Comparison of ENCODE assay signal across 13 cellular contexts in the genomic region with DNA sequence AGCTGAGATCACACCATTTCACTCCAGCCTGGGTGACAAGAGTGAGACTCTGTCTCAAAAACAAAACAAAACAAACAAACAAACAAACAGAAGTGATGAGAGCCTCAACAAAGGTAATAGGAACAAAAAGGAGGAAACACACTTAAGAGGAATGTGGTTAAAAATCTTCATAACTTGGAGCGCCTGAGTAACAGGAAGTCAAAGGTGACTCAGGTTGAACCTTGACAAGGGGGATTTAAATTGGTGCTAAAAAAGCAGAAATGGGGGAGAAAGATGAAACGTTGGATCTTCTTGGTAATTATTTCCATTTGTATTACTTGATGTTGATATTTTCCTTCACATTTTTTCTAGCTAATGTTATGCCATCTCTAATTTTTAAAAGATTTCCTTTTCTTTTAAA.
"Had no signal": no experiment of that assay in that cellular context is flagged by ENCODE, and none has a peak within 500 bp of the region (broad histone marks: within the 10 kb centered on the region; RNA-seq: fewer than 3 reads in every experiment).

No MANE protein-coding gene starts in this region.

- H3K4me3 ChIP-seq: esophagus muscularis mucosa, ovary had no signal

- ATAC-seq: activated CD4-positive, CD25-positive, alpha-beta regulatory T cell treated with anti-CD3 and anti-CD28 coated beads, Interleukin-2, amount 50 U/mL, for 24 hours; stimulated activated naive CD8-positive, alpha-beta T cell treated with anti-CD3 and anti-CD28 coated beads, Interleukin-15, amount 100 ng/mL, for 72 hours had no signal

- H3K9me3 ChIP-seq: esophagus muscularis mucosa, ovary had no signal

- H3K27me3 ChIP-seq: brain microvascular endothelial cell, dorsolateral prefrontal cortex, esophagus muscularis mucosa, ovary had no signal

- DNase-seq: activated CD4-positive, alpha-beta T cell treated with anti-CD3 and anti-CD28 coated beads, Interleukin-2, amount 50 U/mL, for 1 hour; activated CD8-positive, alpha-beta memory T cell treated with anti-CD3 and anti-CD28 coated beads for 24 hours; activated naive CD4-positive, alpha-beta T cell; activated naive CD8-positive, alpha-beta T cell treated with anti-CD3 and anti-CD28 coated beads, Interleukin-2, amount 10 ng/mL, durations not matched to agents 7 days and 5 days; brain microvascular endothelial cell; dorsolateral prefrontal cortex; endodermal cell; hypothalamus; ovary; stimulated activated naive CD8-positive, alpha-beta T cell treated with anti-CD3 and anti-CD28 coated beads, Interleukin-15, amount 100 ng/mL, for 72 hours; T-helper 9 cell had no signal

- H3K36me3 ChIP-seq: brain microvascular endothelial cell, esophagus muscularis mucosa, ovary had no signal

- H3K27ac ChIP-seq: brain microvascular endothelial cell, dorsolateral prefrontal cortex, esophagus muscularis mucosa had no signal
